In genomic region chr11:23644443-23644842, GRCh38 we compare ENCODE assay signal across 1 cellular context.
TF ChIP-seq lines count a peak whose summit lies in the region.

No MANE protein-coding gene starts in this region.

TF ChIP-seq in IMR-90, 13 proteins besides CTCF, POLR2A, EP300 and RAD21 (continued from another document):
- TF ChIP-seq ELK1 (IDR thresholded peaks at IDR 0.05; ENCODE audit: borderline replicate concordance, low read depth, low read length) (no peak), USF2 (IDR thresholded peaks at IDR 0.05; ENCODE audit: low read depth, low read length) (no peak), RCOR1 (IDR thresholded peaks at IDR 0.05; ENCODE audit: insufficient replicate concordance, low read length) (no peak), MAFK (IDR thresholded peaks at IDR 0.05; ENCODE audit: low read depth, low read length) (peak; percentile 54), BHLHE40 (IDR thresholded peaks at IDR 0.05; ENCODE audit: low read depth, low read length) (no peak)
TF ChIP-seq in IMR-90: peak in this region for 2.
